ENCODE assay signal across 16 cellular contexts in the genomic region with DNA sequence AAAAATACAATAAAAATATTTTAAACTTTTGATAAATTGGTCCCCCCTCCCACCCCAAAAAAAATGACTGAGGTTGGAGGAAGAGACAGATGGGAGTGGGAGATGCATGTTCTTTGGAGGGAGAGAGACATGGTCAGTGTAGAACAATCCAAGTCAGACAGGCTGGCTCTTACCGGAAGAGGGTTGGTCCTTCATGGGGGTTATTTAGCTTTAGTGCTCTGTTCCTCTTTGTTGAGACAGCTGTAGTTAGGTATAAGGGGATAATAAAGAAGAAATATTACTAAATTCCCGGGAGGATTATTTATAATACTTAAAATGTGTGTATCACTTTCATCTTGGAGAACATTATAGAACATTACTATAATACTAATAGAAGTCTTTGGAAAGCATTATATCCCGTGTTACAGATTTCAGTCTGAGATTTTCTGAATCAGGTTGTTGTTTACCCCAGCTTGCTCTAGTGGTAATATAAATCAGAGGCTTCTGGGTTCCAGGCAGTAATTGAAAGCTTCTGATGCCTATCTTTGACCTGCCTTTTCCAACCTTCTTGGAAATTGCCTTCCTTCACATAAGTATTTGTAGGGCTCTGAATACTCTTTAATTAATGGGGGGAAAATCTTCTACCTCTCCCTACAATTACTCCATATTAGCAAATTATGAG.
"Had no signal": no experiment of that assay in that cellular context is flagged by ENCODE, and none has a peak within 500 bp of the region (broad histone marks: within the 10 kb centered on the region; RNA-seq: fewer than 3 reads in every experiment).

No MANE protein-coding gene starts in this region.

- H3K27ac ChIP-seq: body of pancreas, gastroesophageal sphincter, sigmoid colon, testis had no signal

- H3K4me3 ChIP-seq: body of pancreas, gastroesophageal sphincter, sigmoid colon, testis had no signal

- H3K27me3 ChIP-seq: body of pancreas, gastroesophageal sphincter, sigmoid colon, testis had no signal

- ATAC-seq: activated CD8-positive, alpha-beta memory T cell treated with anti-CD3 and anti-CD28 coated beads, Interleukin-2, amount 10 ng/mL, durations not matched to agents 7 days and 5 days; activated naive CD4-positive, alpha-beta T cell treated with anti-CD3 and anti-CD28 coated beads, Interleukin-2, amount 50 U/mL, for 72 hours; body of pancreas; gastroesophageal sphincter; stimulated activated naive CD8-positive, alpha-beta T cell treated with anti-CD3 and anti-CD28 coated beads, Interleukin-15, Interleukin-2, amounts not matched to agents 100 U/mL and 50 U/mL, for 24 hours had no signal

- H3K9me3 ChIP-seq: body of pancreas, gastroesophageal sphincter, sigmoid colon, testis had no signal

- H3K36me3 ChIP-seq: sigmoid colon had no signal

- DNase-seq: activated CD4-positive, alpha-beta T cell treated with anti-CD3 and anti-CD28 coated beads for 1 hour; activated CD4-positive, alpha-beta T cell treated with anti-CD3 and anti-CD28 coated beads, Interleukin-2, amount 50 U/mL, for 48 hours; activated CD8-positive, alpha-beta memory T cell treated with anti-CD3 and anti-CD28 coated beads, Interleukin-2, amount 10 ng/mL, durations not matched to agents 7 days and 5 days; activated effector memory CD4-positive, alpha-beta T cell treated with anti-CD3 and anti-CD28 coated beads, Interleukin-2, amount 50 U/mL, for 16 hours; activated T-cell treated with anti-CD3 and anti-CD28 coated beads, Interleukin-2, amount 50 U/mL, for 24 hours; amniotic stem cell; body of pancreas; effector memory CD4-positive, alpha-beta T cell; hippocampal formation; kidney glomerular epithelial cell; sigmoid colon; stimulated activated CD4-positive, alpha-beta T cell treated with anti-CD3 and anti-CD28 coated beads, Interleukin-12 subunit alpha, Interleukin-12 subunit beta, amount 100 ng/mL, for 4 hours; stimulated activated naive CD8-positive, alpha-beta T cell treated with anti-CD3 and anti-CD28 coated beads, Interleukin-15, Interleukin-2, amounts not matched to agents 100 U/mL and 50 U/mL, for 24 hours; testis had no signal
